ENCODE assay signal across 11 cellular contexts in the genomic region with DNA sequence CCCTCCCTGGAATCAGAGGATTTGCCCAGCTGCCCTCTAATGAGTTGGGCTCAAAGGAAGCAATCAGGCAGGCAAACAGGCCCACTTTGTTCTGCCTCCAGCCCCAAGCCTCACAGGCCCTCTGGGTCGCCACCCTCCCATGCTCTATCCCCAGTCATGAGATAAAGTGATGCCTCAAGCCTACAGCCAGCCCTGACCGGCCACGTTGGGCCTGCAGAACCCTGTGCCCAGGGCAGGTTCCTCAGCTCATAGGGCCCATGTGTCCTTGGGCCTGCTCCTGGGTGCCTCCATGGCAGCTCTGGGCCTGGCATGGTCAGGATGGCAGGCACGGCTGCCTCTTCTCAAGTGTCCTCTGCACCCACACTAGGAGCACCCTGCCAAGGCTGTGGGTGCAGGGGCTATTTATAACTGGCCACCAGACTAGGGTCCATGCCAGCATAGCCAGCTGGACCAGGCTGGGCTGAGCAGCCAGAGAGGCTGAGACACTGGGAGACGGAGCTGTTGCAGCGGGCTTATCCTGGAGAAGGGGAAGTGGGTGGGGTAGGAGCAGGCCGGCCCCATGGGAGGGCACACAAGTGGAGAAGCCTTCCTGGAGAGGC. TPM values are rescaled to one million over a fixed set of nuclear protein-coding genes. Genes with fewer than 3 reads are reported as not detected.
DNase-seq lines count a peak whose midpoint lies in the region; ATAC-seq lines count a peak whose summit lies in the region.
"Had no signal": no experiment of that assay in that cellular context is flagged by ENCODE, and none has a peak within 500 bp of the region (broad histone marks: within the 10 kb centered on the region; RNA-seq: fewer than 3 reads in every experiment).

No MANE protein-coding gene starts in this region.

- DNase-seq in activated CD4-positive, alpha-beta memory T cell treated with anti-CD3 and anti-CD28 coated beads for 36 hours, result no peak
- DNase-seq in head of caudate nucleus (peak in 39 of 42 donors; percentile 41 to 88 (median 69)), posterior cingulate gyrus (peak in 8 of 10 donors; percentile 50 to 96 (median 60)), SW 1271 (lab: John Stamatoyannopoulos, UW) (no peak)
- DNase-seq in CD8-positive, alpha-beta memory T cell, result no peak
- DNase-seq: NCI-H2171 had no signal

- H3K27ac ChIP-seq in BLaER1, result peak overlapping the region; percentile 67
- no peak overlapping the region for H3K27ac ChIP-seq in CD8-positive, alpha-beta memory T cell (ENCODE audit: low read depth, low read length)
- H3K27ac ChIP-seq: HL-60 had no signal

- H3K9me3 ChIP-seq in BLaER1, result no peaks in the 10 kb centered on the region
- H3K9me3 ChIP-seq in CD8-positive, alpha-beta memory T cell (ENCODE audit: low read length), result no peaks in the 10 kb centered on the region

- POLR2A ChIA-PET in activated CD4-positive, alpha-beta memory T cell treated with anti-CD3 and anti-CD28 coated beads for 36 hours (lab: Charles Lee), result interaction anchor here (0.8 to 1.5 kb wide), 5 partner anchors 9 to 148 kb away, joined by 3 to 5 read pairs (median 4); no protein-coding TSS in a partner anchor
- POLR2A ChIA-PET in CD8-positive, alpha-beta memory T cell (lab: Charles Lee), result no interaction called here

- ATAC-seq in GM21737 (IDR thresholded peaks at IDR 0.05; ENCODE audit: unreplicated experiment) (no peak), GM19324 (IDR thresholded peaks at IDR 0.05; ENCODE audit: low FRiP score, unreplicated experiment) (no peak)
- ATAC-seq: HCT116 had no signal

- H3K27me3 ChIP-seq in BLaER1, result no peaks in the 10 kb centered on the region
- no peaks in the 10 kb centered on the region for H3K27me3 ChIP-seq in CD8-positive, alpha-beta memory T cell (ENCODE audit: insufficient read depth, low read length, poor library complexity, severe bottlenecking)

- H3K27ac Mint-ChIP-seq in activated CD4-positive, alpha-beta memory T cell treated with anti-CD3 and anti-CD28 coated beads for 36 hours, result peak overlapping the region; percentile 8
- peak overlapping the region in 4 of 8 donors; percentile 64 to 75 (median 68) for H3K27ac Mint-ChIP-seq in CD8-positive, alpha-beta memory T cell

- no peaks in the 10 kb centered on the region for H3K9me3 Mint-ChIP-seq in activated CD4-positive, alpha-beta memory T cell treated with anti-CD3 and anti-CD28 coated beads for 36 hours
- H3K9me3 Mint-ChIP-seq in CD8-positive, alpha-beta memory T cell, result no peaks in the 10 kb centered on the region

- H3K36me3 Mint-ChIP-seq in activated CD4-positive, alpha-beta memory T cell treated with anti-CD3 and anti-CD28 coated beads for 36 hours, result peaks cover 39% of the 10 kb centered on the region
- H3K36me3 Mint-ChIP-seq in CD8-positive, alpha-beta memory T cell, result peaks cover 0 to 58% (median 3%) of the 10 kb centered on the region in 3 donors

- no peak overlapping the region for H3K4me3 ChIP-seq in BLaER1
- no peak overlapping the region for H3K4me3 ChIP-seq in CD8-positive, alpha-beta memory T cell (ENCODE audit: low read length)

- peaks cover 61% of the 10 kb centered on the region for H3K4me1 ChIP-seq in BLaER1
- peaks cover 54% of the 10 kb centered on the region for H3K4me1 ChIP-seq in CD8-positive, alpha-beta memory T cell (ENCODE audit: insufficient read depth, low read length)

- H3K27me3 Mint-ChIP-seq in activated CD4-positive, alpha-beta memory T cell treated with anti-CD3 and anti-CD28 coated beads for 36 hours, result no peaks in the 10 kb centered on the region
- H3K27me3 Mint-ChIP-seq in CD8-positive, alpha-beta memory T cell, result no peaks in the 10 kb centered on the region

- peak overlapping the region; percentile 97 for H3K4me2 ChIP-seq in BLaER1

- H3K4me1 Mint-ChIP-seq in activated CD4-positive, alpha-beta memory T cell treated with anti-CD3 and anti-CD28 coated beads for 36 hours (ENCODE audit: low read depth), result peaks cover 38% of the 10 kb centered on the region
- peaks cover 36 to 54% (median 49%) of the 10 kb centered on the region in 3 donors for H3K4me1 Mint-ChIP-seq in CD8-positive, alpha-beta memory T cell

- intact Hi-C loops in activated CD4-positive, alpha-beta memory T cell treated with anti-CD3 and anti-CD28 coated beads for 36 hours (cut with micrococcal nuclease), result no loop called here
- intact Hi-C loops in head of caudate nucleus (cut with DNase I), result loop anchor here (5.0 kb wide), 1 partner anchor 38 kb away; no protein-coding TSS in a partner anchor
- intact Hi-C loops in posterior cingulate gyrus (cut with DNase I), result no loop called here

- peak overlapping the region; percentile 55 for H3K9ac ChIP-seq in BLaER1

- H4K20me1 ChIP-seq in BLaER1, result peaks cover 79% of the 10 kb centered on the region

- peaks cover 83% of the 10 kb centered on the region for H3K36me3 ChIP-seq in BLaER1
- peaks cover 28% of the 10 kb centered on the region for H3K36me3 ChIP-seq in CD8-positive, alpha-beta memory T cell (ENCODE audit: insufficient read depth, low read length)

- no peak overlapping the region for H3K4me3 Mint-ChIP-seq in activated CD4-positive, alpha-beta memory T cell treated with anti-CD3 and anti-CD28 coated beads for 36 hours
- no peak overlapping the region for H3K4me3 Mint-ChIP-seq in CD8-positive, alpha-beta memory T cell

- CTCF ChIA-PET in activated CD4-positive, alpha-beta memory T cell treated with anti-CD3 and anti-CD28 coated beads for 36 hours (lab: Charles Lee), result interaction anchor here (3.2 to 28.1 kb wide), 2 partner anchors 8 to 35 kb away, joined by 14 to 795 read pairs; no protein-coding TSS in a partner anchor
- CTCF ChIA-PET in CD8-positive, alpha-beta memory T cell (lab: Charles Lee), result interaction anchor here (24.2 kb wide), 1 partner anchor 36 kb away, joined by 452 read pairs; no protein-coding TSS in a partner anchor

RNA-seq across cellular contexts. Expression of a gene that starts 20.2 kb away (rescaled TPM):
- 100 to 1,000 TPM; 257 to 280 TPM for total RNA-seq in activated CD4-positive, alpha-beta memory T cell treated with anti-CD3 and anti-CD28 coated beads for 36 hours
- total RNA-seq in CD8-positive, alpha-beta memory T cell, result 100 to 1,000 TPM; 206 to 207 TPM
- polyA plus RNA-seq in CD8-positive, alpha-beta memory T cell, result 23.1 TPM

RNA-seq across cellular contexts. Expression of a gene that starts 26.4 kb away (rescaled TPM):
- 10 to 100 TPM; 13.7 to 16.2 TPM for total RNA-seq in activated CD4-positive, alpha-beta memory T cell treated with anti-CD3 and anti-CD28 coated beads for 36 hours
- total RNA-seq in CD8-positive, alpha-beta memory T cell, result 10 to 100 TPM; 10.9 to 11.5 TPM
- 9.1 TPM for polyA plus RNA-seq in CD8-positive, alpha-beta memory T cell

RNA-seq across cellular contexts. Expression of a gene that starts 40.8 kb away (rescaled TPM):
- total RNA-seq in activated CD4-positive, alpha-beta memory T cell treated with anti-CD3 and anti-CD28 coated beads for 36 hours, result 1 to 10 TPM; 2.1 to 2.5 TPM
- total RNA-seq in CD8-positive, alpha-beta memory T cell, result 1 to 10 TPM in 1 of 2 experiments, under 1 TPM in 1; 0.95 to 1.1 TPM
- polyA plus RNA-seq in CD8-positive, alpha-beta memory T cell, result 0.15 TPM

Comparison
In these comparisons a context has a peak if more than half of its experiments do, and no peak if none do; other contexts are left out.
1. DNase-seq: peak in head of caudate nucleus (39 of 42) and posterior cingulate gyrus (8 of 10); none in activated CD4-positive, alpha-beta memory T cell treated with anti-CD3 and anti-CD28 coated beads for 36 hours (single experiment), CD8-positive, alpha-beta memory T cell (0 of 5) and SW 1271 (0 of 2).